In the genomic region with DNA sequence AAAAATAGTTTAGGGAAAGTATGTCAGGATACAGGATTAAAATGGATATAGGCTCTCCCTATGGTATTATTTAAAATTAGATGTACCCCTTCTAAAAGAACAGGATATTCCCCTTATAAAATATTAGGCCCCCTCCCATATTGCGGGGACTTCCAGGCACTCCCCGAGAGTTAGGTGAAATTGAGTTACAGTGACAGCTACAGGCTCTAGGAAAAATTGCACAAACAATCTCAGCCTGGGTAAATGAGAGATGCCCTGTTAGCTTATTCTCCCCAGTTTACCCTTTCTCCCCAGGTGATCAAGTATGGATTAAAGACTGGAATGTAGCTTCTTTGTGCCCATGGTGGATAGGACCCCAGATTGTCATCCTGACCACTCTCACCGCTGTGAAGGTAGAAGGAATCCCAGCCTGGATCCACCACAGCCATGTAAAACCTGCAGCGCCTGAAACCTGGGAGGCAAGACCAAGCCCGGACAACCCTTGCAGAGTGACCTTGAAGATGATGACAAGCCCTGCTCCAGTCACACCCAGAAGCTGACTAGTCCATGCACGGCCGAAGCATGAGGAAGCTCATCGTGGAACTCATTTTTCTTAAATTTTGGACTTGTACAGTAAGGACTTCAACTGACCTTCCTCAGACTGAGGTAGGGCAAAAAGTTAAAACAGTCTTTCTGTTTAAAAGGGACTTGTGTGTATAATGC, we compare ENCODE assay signal across 8 cellular contexts.
DNase-seq lines count a peak whose midpoint lies in the region; ATAC-seq, FAIRE-seq and TF ChIP-seq lines count a peak whose summit lies in the region.
"Not testable (repeated sequence)": the region's sequence is repeated elsewhere in the genome, so short reads cannot be mapped to it uniquely, and the experiment has no call there.

No MANE protein-coding gene starts in this region.

- TF ChIP-seq RAD21 in A549 (conservative IDR thresholded peaks at IDR 0.05 in 1 of 2, IDR thresholded peaks at IDR 0.05 in 1 of 2) (peak; percentile 39 to 52; a peak in 4 of 5 replicates), HCT116 (IDR thresholded peaks at IDR 0.05; ENCODE audit: low read depth) (peak; percentile 34; the same call in 1 of the 2 replicates)
- not testable (repeated sequence) for TF ChIP-seq RAD21 in HepG2 (CRISPR knock-in tag; IDR thresholded peaks at IDR 0.05)

- H3K27me3 ChIP-seq in HCT116 (ENCODE audit: insufficient read depth, low read length); PC-3 (ENCODE audit: low read length); upper lobe of left lung: not testable (repeated sequence)
- H3K27me3 ChIP-seq in HepG2 (ENCODE audit: control insufficient read depth in 1 of 2, insufficient read depth in 2 of 2, low read length in 2 of 2), result peaks cover 0 to 26% of the 10 kb centered on the region in 2 experiments; a peak in 3 of 5 replicates

- H3K4me1 Mint-ChIP-seq in MCF 10A (ENCODE audit: insufficient read depth, unreplicated experiment), result peaks cover 25% of the 10 kb centered on the region
- H3K4me1 Mint-ChIP-seq in progenitor cell of endocrine pancreas (ENCODE audit: low read depth), result peaks cover 24% of the 10 kb centered on the region

- not testable (repeated sequence) for H3K27ac ChIP-seq in A549; HCT116 (ENCODE audit: low read depth, low read length); HepG2 (ENCODE audit: extremely low read length, insufficient read depth, low read length)
- H3K27ac ChIP-seq in PC-3 (ENCODE audit: low read length) (peak overlapping the region; percentile 45), upper lobe of left lung (peak overlapping the region in 2 of 4 donors; percentile 50 to 64)

- not testable (repeated sequence) for H3K36me3 ChIP-seq in HCT116 (ENCODE audit: control insufficient read depth in 1 of 2, insufficient read depth in 2 of 2, low read length in 2 of 2); PC-3 (ENCODE audit: low read depth, low read length); HepG2 (replicated peaks in 1 of 2; ENCODE audit: control insufficient read depth in 1 of 2, insufficient read depth in 2 of 2, low read length in 2 of 2); upper lobe of left lung

- H3K4me1 ChIP-seq in A549; HCT116 (ENCODE audit: control insufficient read depth in 1 of 2, insufficient read depth in 2 of 2, low read length in 2 of 2); HepG2 (ENCODE audit: insufficient read depth, low read length); upper lobe of left lung: not testable (repeated sequence)
- peaks cover 39% of the 10 kb centered on the region for H3K4me1 ChIP-seq in PC-3 (ENCODE audit: insufficient read depth, low read length)

- H3K27ac Mint-ChIP-seq in MCF 10A (ENCODE audit: low read depth, unreplicated experiment), result peak overlapping the region; percentile 23
- peak overlapping the region; percentile 88 for H3K27ac Mint-ChIP-seq in progenitor cell of endocrine pancreas

- not testable (repeated sequence) for H4K20me1 ChIP-seq in HCT116 (ENCODE audit: insufficient read depth); PC-3 (ENCODE audit: low read length); HepG2 (ENCODE audit: insufficient read depth, low read length)

- H3K9me3 Mint-ChIP-seq in MCF 10A (ENCODE audit: unreplicated experiment); progenitor cell of endocrine pancreas (ENCODE audit: low read depth): not testable (repeated sequence)

- not testable (repeated sequence) for H3K9me3 ChIP-seq in A549; HCT116 (ENCODE audit: control insufficient read depth in 1 of 2, insufficient read depth in 1 of 2, low read depth in 1 of 2, low read length in 2 of 2); PC-3 (ENCODE audit: low read length); HepG2 (ENCODE audit: low read length)
- H3K9me3 ChIP-seq in upper lobe of left lung, result peaks cover 0 to 12% (median 0%) of the 10 kb centered on the region in 4 donors

- H3K79me2 ChIP-seq in HCT116 (ENCODE audit: insufficient read depth, low read length); PC-3 (ENCODE audit: low read length); HepG2 (ENCODE audit: insufficient read depth, low read length): not testable (repeated sequence)

- peak; percentile 37; the same call in 2 of the 3 replicates for TF ChIP-seq CTCF in A549 (IDR thresholded peaks at IDR 0.05)
- TF ChIP-seq CTCF in HCT116 (IDR thresholded peaks at IDR 0.05 in 2 of 3, conservative IDR thresholded peaks at IDR 0.05 in 1 of 3; ENCODE audit: borderline replicate concordance in 1 of 3, insufficient read depth in 1 of 3, low read depth in 2 of 3, low read length in 2 of 3), result peak in 1 of 3 experiments; percentile 17; a peak in 1 of 6 replicates
- peak; percentile 90 for TF ChIP-seq CTCF in PC-3 (conservative IDR thresholded peaks at IDR 0.05; ENCODE audit: low read depth, low read length)
- peak; percentile 42 for TF ChIP-seq CTCF in MCF 10A (IDR thresholded peaks at IDR 0.05; ENCODE audit: unreplicated experiment)
- TF ChIP-seq CTCF in HepG2 (CRISPR knock-in tag; IDR thresholded peaks at IDR 0.05), result not testable (repeated sequence)
- TF ChIP-seq CTCF in progenitor cell of endocrine pancreas (IDR thresholded peaks at IDR 0.05; ENCODE audit: unreplicated experiment), result peak; percentile 8
- peak in 3 of 6 experiments; percentile 11 to 27 (median 25) for TF ChIP-seq CTCF in upper lobe of left lung (IDR thresholded peaks at IDR 0.05)

- not testable (repeated sequence) for H3K36me3 Mint-ChIP-seq in MCF 10A (ENCODE audit: insufficient read depth, unreplicated experiment); progenitor cell of endocrine pancreas (ENCODE audit: insufficient read depth)

- H2AFZ ChIP-seq in HCT116 (ENCODE audit: low read depth, low read length, poor library complexity, severe bottlenecking); HepG2 (ENCODE audit: low read length): not testable (repeated sequence)
- peak overlapping the region; percentile 85 for H2AFZ ChIP-seq in PC-3 (ENCODE audit: low read length)

- H3F3A ChIP-seq in PC-3 (ENCODE audit: low read length, unreplicated experiment), result not testable (repeated sequence)

- TF ChIP-seq POLR2A in A549 (IDR thresholded peaks at IDR 0.05; ENCODE audit: low read length); HCT116 (IDR thresholded peaks at IDR 0.05; ENCODE audit: borderline replicate concordance, extremely low read depth, insufficient read depth, insufficient read length); HepG2 (IDR thresholded peaks at IDR 0.05; ENCODE audit: insufficient read depth in 1 of 2, low read depth in 2 of 2, low read length in 2 of 2); upper lobe of left lung (IDR thresholded peaks at IDR 0.05): not testable (repeated sequence)

- RAD21 ChIA-PET in HCT116 (lab: Charles Lee; ENCODE audit: low non-redundant PET in 1 of 2, low total read pairs in 2 of 2, uncharacterized antibody in 2 of 2, unreplicated experiment in 2 of 2), result not testable (repeated sequence)

- H3K9ac ChIP-seq in HCT116 (ENCODE audit: low read length); HepG2 (ENCODE audit: insufficient read depth, low read depth, low read length): not testable (repeated sequence)
- peak overlapping the region; percentile 32 for H3K9ac ChIP-seq in PC-3 (ENCODE audit: low read length)

- H3K9me2 ChIP-seq in HCT116 (ENCODE audit: insufficient read depth); PC-3 (replicated peaks; ENCODE audit: low read length): not testable (repeated sequence)

- not testable (repeated sequence) for TF ChIP-seq EP300 in A549 (IDR thresholded peaks at IDR 0.05); HepG2 (IDR thresholded peaks at IDR 0.05; ENCODE audit: low read depth in 2 of 2, low read length in 2 of 2); HepG2 (CRISPR knock-in tag; IDR thresholded peaks at IDR 0.05; ENCODE audit: borderline replicate concordance); upper lobe of left lung (IDR thresholded peaks at IDR 0.05)

- H3K27me3 Mint-ChIP-seq in MCF 10A (ENCODE audit: insufficient read depth, unreplicated experiment); progenitor cell of endocrine pancreas: not testable (repeated sequence)

- peak overlapping the region; percentile 56 for H3K4me3 Mint-ChIP-seq in MCF 10A (ENCODE audit: unreplicated experiment)
- H3K4me3 Mint-ChIP-seq in progenitor cell of endocrine pancreas (ENCODE audit: low read depth), result not testable (repeated sequence)

- in situ Hi-C loops in HepG2 (cut with HindIII; ENCODE audit: extremely low pct_ligation_motif_present, low pct_unique_long_range_greater_than_20kb), result loop anchor here (10.0 kb wide), 1 partner anchor 290 kb away; no protein-coding TSS in a partner anchor

- not testable (repeated sequence) for ATAC-seq in A549; HCT116; HepG2; upper lobe of left lung (ENCODE audit: low FRiP score in 2 of 2)
- ATAC-seq in PC-3, result peak; percentile 16; the same call in 1 of the 2 replicates
- peak; percentile 70 for ATAC-seq in esophagus mucosa

- FAIRE-seq in A549 (lab: Jason Lieb, UNC); HepG2 (lab: Jason Lieb, UNC): not testable (repeated sequence)

- DNase-seq in A549 (ENCODE audit: low read depth in 1 of 2, low spot score in 1 of 2); HCT116 (ENCODE audit: low read depth, low spot score); MCF 10A (ENCODE audit: unreplicated experiment); HepG2 (ENCODE audit: low spot score); progenitor cell of endocrine pancreas (ENCODE audit: low spot score, unreplicated experiment); upper lobe of left lung: not testable (repeated sequence)
- DNase-seq in PC-3, result peak; percentile 69

- not testable (repeated sequence) for H3K4me3 ChIP-seq in A549; HCT116 (replicated peaks in 1 of 2; ENCODE audit: low read depth in 1 of 2, low read length in 2 of 2); HepG2 (replicated peaks in 1 of 3; ENCODE audit: insufficient read depth in 1 of 3, low read depth in 2 of 3, low read length in 3 of 3)
- H3K4me3 ChIP-seq in PC-3 (ENCODE audit: low read length) (peak overlapping the region; percentile 64), upper lobe of left lung (peak overlapping the region in 3 of 4 donors; percentile 25 to 42 (median 30))

- intact Hi-C loops in HCT116 (cut with micrococcal nuclease); HepG2 (cut with micrococcal nuclease; ENCODE audit: unreplicated experiment): not testable (repeated sequence)
- intact Hi-C loops in PC-3 (cut with micrococcal nuclease) (loop anchor here (1.0 kb wide), 2 partner anchors 158 to 308 kb away; no protein-coding TSS in a partner anchor), MCF 10A (cut with micrococcal nuclease) (loop anchor here (5.0 kb wide), 1 partner anchor 307 kb away; no protein-coding TSS in a partner anchor)

- POLR2A ChIA-PET in A549 (lab: Yijun Ruan, JAX); HCT116 (lab: Charles Lee); HepG2 (lab: Yijun Ruan, JAX): not testable (repeated sequence)
- POLR2A ChIA-PET in PC-3 (lab: Charles Lee; ENCODE audit: unreplicated experiment), result interaction anchor here (0.6 to 0.7 kb wide), 4 partner anchors 57 to 250 kb away, joined by 3 read pairs; no protein-coding TSS in a partner anchor
- POLR2A ChIA-PET in MCF 10A (lab: Yijun Ruan, JAX), result interaction anchor here (0.6 kb wide), 1 partner anchor 193 kb away, joined by 3 read pairs; no protein-coding TSS in a partner anchor

- BruUV-seq in HCT116 (replicated peaks; lab: Mats Ljungman, UMichigan); PC-3 (replicated peaks; lab: Mats Ljungman, UMichigan); MCF 10A (replicated peaks; lab: Mats Ljungman, UMichigan); HepG2 (replicated peaks; lab: Mats Ljungman, UMichigan): not testable (repeated sequence)

- CTCF ChIA-PET in A549 (lab: Yijun Ruan, JAX) (interaction anchor here (0.6 to 2.9 kb wide), 11 partner anchors 9 to 310 kb away, joined by 3 to 11 read pairs (median 3); no protein-coding TSS in a partner anchor), HCT116 (lab: Charles Lee) (interaction anchor here (1.0 kb wide), 1 partner anchor 221 kb away, joined by 3 read pairs; no protein-coding TSS in a partner anchor), PC-3 (lab: Charles Lee) (interaction anchor here (0.5 to 1.7 kb wide), 9 partner anchors 11 to 319 kb away, joined by 3 to 7 read pairs (median 4); no protein-coding TSS in a partner anchor), MCF 10A (lab: Yijun Ruan, JAX) (interaction anchor here (0.6 to 1.3 kb wide), 9 partner anchors 10 to 320 kb away, joined by 3 to 6 read pairs (median 3); no protein-coding TSS in a partner anchor)
- CTCF ChIA-PET in HepG2 (lab: Yijun Ruan, JAX; ENCODE audit: low intra/inter-chr PET ratio, low total read pairs), result not testable (repeated sequence)

- not testable (repeated sequence) for H3K4me2 ChIP-seq in A549; HCT116 (ENCODE audit: low read length); HepG2 (ENCODE audit: low read depth, low read length)
- H3K4me2 ChIP-seq in PC-3 (ENCODE audit: low read length), result peak overlapping the region; percentile 83

- 57% methylated on average over 8 of the region's 8 CpGs for WGBS in A549 (ENCODE audit: missing lambda C conversion rate)
- WGBS in HepG2 (ENCODE audit: low lambda C conversion rate), result 57% methylated on average over 8 of the region's 8 CpGs
- WGBS in upper lobe of left lung, 2 donors, result 89% methylated on average over 8 of the region's 8 CpGs
